In genomic region chr10:86757110-86757790, GRCh38 we compare ENCODE assay signal across 1 cellular context.
A peak's percentile ranks its signal among the peaks of the same experiment; 100 is the strongest.
TF ChIP-seq lines count a peak whose summit lies in the region.

No MANE protein-coding gene starts in this region.

TF ChIP-seq in HEK293, 187 proteins besides CTCF, POLR2A, EP300 and RAD21 (continued from another document and continues in another):
- TF ChIP-seq PRDM2 (tag by site-specific recombination; IDR thresholded peaks at IDR 0.05; ENCODE audit: borderline replicate concordance): no peak
- TF ChIP-seq ZNF560 (tag by site-specific recombination; IDR thresholded peaks at IDR 0.05; ENCODE audit: borderline replicate concordance): no peak
- TF ChIP-seq ZNF837 (tag by site-specific recombination; IDR thresholded peaks at IDR 0.05): no peak
- TF ChIP-seq ZNF155 (tag by site-specific recombination; IDR thresholded peaks at IDR 0.05): no peak
- TF ChIP-seq ZNF501 (tag by site-specific recombination; IDR thresholded peaks at IDR 0.05): 0 out of 2 replicates have a peak, but pooled peaks have one; percentile 43
- peak; percentile 89 for TF ChIP-seq ZNF341 (tag by site-specific recombination; IDR thresholded peaks at IDR 0.05; ENCODE audit: low read depth)
- TF ChIP-seq ZSCAN5A (tag by site-specific recombination; IDR thresholded peaks at IDR 0.05): no peak
- 0 out of 2 replicates have a peak, but pooled peaks have one; percentile 28 for TF ChIP-seq ZBTB11 (tag by site-specific recombination; conservative IDR thresholded peaks at IDR 0.05; ENCODE audit: low read depth)
- peak; percentile 62; the same call in 1 of the 2 replicates for TF ChIP-seq ZNF600 (tag by site-specific recombination; IDR thresholded peaks at IDR 0.05)
- no peak for TF ChIP-seq ZNF19 (tag by site-specific recombination; IDR thresholded peaks at IDR 0.05; ENCODE audit: low read depth)
- TF ChIP-seq ZBTB48 (tag by site-specific recombination; IDR thresholded peaks at IDR 0.05): peak; percentile 40; the same call in 1 of the 2 replicates
- TF ChIP-seq ZBTB26 (tag by site-specific recombination; optimal IDR thresholded peaks at IDR 0.05): peak; percentile 64
- peak; percentile 80 for TF ChIP-seq PATZ1 (tag by site-specific recombination; IDR thresholded peaks at IDR 0.05)
- TF ChIP-seq SCRT2 (tag by site-specific recombination; IDR thresholded peaks at IDR 0.05): peak; percentile 97
- TF ChIP-seq ZNF398 (tag by site-specific recombination; IDR thresholded peaks at IDR 0.05): peak; percentile 29; the same call in 1 of the 2 replicates
- TF ChIP-seq EGR2 (tag by site-specific recombination; IDR thresholded peaks at IDR 0.05; ENCODE audit: low read depth): 0 out of 2 replicates have a peak, but pooled peaks have one; percentile 6
- TF ChIP-seq RBAK (tag by site-specific recombination; IDR thresholded peaks at IDR 0.05): no peak
- 0 out of 2 replicates have a peak, but pooled peaks have one; percentile 44 for TF ChIP-seq ZNF2 (tag by site-specific recombination; IDR thresholded peaks at IDR 0.05)
- TF ChIP-seq ZFP69B (tag by site-specific recombination; IDR thresholded peaks at IDR 0.05): peak; percentile 96
- peak; percentile 84 for TF ChIP-seq ATF2 (tag by site-specific recombination; IDR thresholded peaks at IDR 0.05; ENCODE audit: low read depth)
- TF ChIP-seq ZNF670 (tag by site-specific recombination; IDR thresholded peaks at IDR 0.05; ENCODE audit: low read depth): no peak
- TF ChIP-seq ZNF362 (tag by site-specific recombination; IDR thresholded peaks at IDR 0.05): peak; percentile 79; the same call in 1 of the 2 replicates
- TF ChIP-seq ZFHX2 (tag by site-specific recombination; conservative IDR thresholded peaks at IDR 0.05): peak; percentile 43
- peak; percentile 74 for TF ChIP-seq ZNF366 (tag by site-specific recombination; conservative IDR thresholded peaks at IDR 0.05)
- no peak for TF ChIP-seq WT1 (tag by site-specific recombination; IDR thresholded peaks at IDR 0.05)
- TF ChIP-seq ZBTB21 (tag by site-specific recombination; IDR thresholded peaks at IDR 0.05): 0 out of 2 replicates have a peak, but pooled peaks have one; percentile 13
- TF ChIP-seq SCRT1 (tag by site-specific recombination; IDR thresholded peaks at IDR 0.05; ENCODE audit: borderline replicate concordance): peak; percentile 91
- no peak for TF ChIP-seq REPIN1 (tag by site-specific recombination; IDR thresholded peaks at IDR 0.05; ENCODE audit: low read depth)
- TF ChIP-seq OVOL3 (tag by site-specific recombination; IDR thresholded peaks at IDR 0.05): no peak
- TF ChIP-seq ZBTB20 (tag by site-specific recombination; IDR thresholded peaks at IDR 0.05): peak; percentile 50; the same call in 1 of the 2 replicates
- peak; percentile 75 for TF ChIP-seq ZNF335 (tag by site-specific recombination; conservative IDR thresholded peaks at IDR 0.05)
- peak; percentile 58 for TF ChIP-seq PRDM10 (tag by site-specific recombination; IDR thresholded peaks at IDR 0.05)
- no peak for TF ChIP-seq ZNF221 (tag by site-specific recombination; IDR thresholded peaks at IDR 0.05; ENCODE audit: borderline replicate concordance)
